In genomic region chr17:59330314-59330942, GRCh38 we compare ENCODE assay signal across 9 cellular contexts. TPM values are rescaled to one million over a fixed set of nuclear protein-coding genes. Genes with fewer than 3 reads are reported as not detected.
DNase-seq lines count a peak whose midpoint lies in the region; ATAC-seq and TF ChIP-seq lines count a peak whose summit lies in the region.
"Had no signal": no experiment of that assay in that cellular context is flagged by ENCODE, and none has a peak within 500 bp of the region (broad histone marks: within the 10 kb centered on the region; RNA-seq: fewer than 3 reads in every experiment).

No MANE protein-coding gene starts in this region.

- H3K27me3 Mint-ChIP-seq in T-helper 2 cell treated with Interferon-gamma antibody and Interleukin-4, amounts not matched to agents 5 μg/mL and 100 μg/mL, for 36 hours (ENCODE audit: low read depth) = peaks cover 11% of the 10 kb centered on the region
- no peaks in the 10 kb centered on the region for H3K27me3 Mint-ChIP-seq in activated T-helper 17 cell treated with anti-CD3 and anti-CD28 coated beads, Interleukin-2, amount 50 U/mL, for 72 hours
- peaks cover 0 to 6% (median 2%) of the 10 kb centered on the region in 3 donors for H3K27me3 Mint-ChIP-seq in immature natural killer cell (ENCODE audit: low read depth in 3 of 3)

- no peaks in the 10 kb centered on the region for H3K27me3 ChIP-seq in skeletal muscle tissue (ENCODE audit: control insufficient read depth in 3 of 3, insufficient read depth in 3 of 3, low read length in 3 of 3)

- peak overlapping the region; percentile 60 for H3K4me3 Mint-ChIP-seq in T-helper 2 cell treated with Interferon-gamma antibody and Interleukin-4, amounts not matched to agents 5 μg/mL and 100 μg/mL, for 36 hours
- peak overlapping the region; percentile 66 for H3K4me3 Mint-ChIP-seq in activated T-helper 17 cell treated with anti-CD3 and anti-CD28 coated beads, Interleukin-2, amount 50 U/mL, for 72 hours
- peak overlapping the region; percentile 14 to 45 (median 38) for H3K4me3 Mint-ChIP-seq in immature natural killer cell

- no peaks in the 10 kb centered on the region for H3K9me3 Mint-ChIP-seq in T-helper 2 cell treated with Interferon-gamma antibody and Interleukin-4, amounts not matched to agents 5 μg/mL and 100 μg/mL, for 36 hours
- no peaks in the 10 kb centered on the region for H3K9me3 Mint-ChIP-seq in activated T-helper 17 cell treated with anti-CD3 and anti-CD28 coated beads, Interleukin-2, amount 50 U/mL, for 72 hours
- no peaks in the 10 kb centered on the region for H3K9me3 Mint-ChIP-seq in immature natural killer cell

- TF ChIP-seq POLR2A in GM18505 (IDR thresholded peaks at IDR 0.05; ENCODE audit: borderline replicate concordance, extremely low read depth, insufficient read depth, insufficient read length) = no peak

- peaks cover 48% of the 10 kb centered on the region for H3K4me1 Mint-ChIP-seq in T-helper 2 cell treated with Interferon-gamma antibody and Interleukin-4, amounts not matched to agents 5 μg/mL and 100 μg/mL, for 36 hours (ENCODE audit: low read depth)
- H3K4me1 Mint-ChIP-seq in activated T-helper 17 cell treated with anti-CD3 and anti-CD28 coated beads, Interleukin-2, amount 50 U/mL, for 72 hours = peaks cover 33% of the 10 kb centered on the region
- H3K4me1 Mint-ChIP-seq in immature natural killer cell = peaks cover 33 to 42% of the 10 kb centered on the region in 2 donors

- peak overlapping the region; percentile 45 to 75 (median 67) for H3K4me3 ChIP-seq in skeletal muscle tissue (ENCODE audit: low read length in 3 of 3)

- peak overlapping the region; percentile 58 to 92 (median 78) for H3K9ac ChIP-seq in skeletal muscle tissue (ENCODE audit: low read depth in 1 of 3, low read length in 3 of 3)

- H3K9me3 ChIP-seq in skeletal muscle tissue (ENCODE audit: control insufficient read depth in 3 of 3, low read length in 3 of 3) = no peaks in the 10 kb centered on the region

- H3K27ac ChIP-seq in skeletal muscle tissue (ENCODE audit: low read depth, low read length) = peak overlapping the region; percentile 95
- H3K27ac ChIP-seq: SK-N-MC had no signal

- no peaks in the 10 kb centered on the region for H3K36me3 Mint-ChIP-seq in T-helper 2 cell treated with Interferon-gamma antibody and Interleukin-4, amounts not matched to agents 5 μg/mL and 100 μg/mL, for 36 hours (ENCODE audit: low read depth)
- H3K36me3 Mint-ChIP-seq in activated T-helper 17 cell treated with anti-CD3 and anti-CD28 coated beads, Interleukin-2, amount 50 U/mL, for 72 hours (ENCODE audit: low read depth) = no peaks in the 10 kb centered on the region
- H3K36me3 Mint-ChIP-seq in immature natural killer cell = no peaks in the 10 kb centered on the region

- no peaks in the 10 kb centered on the region for H3K36me3 ChIP-seq in skeletal muscle tissue (ENCODE audit: control insufficient read depth in 3 of 3, insufficient read depth in 3 of 3, low read length in 3 of 3)

- ATAC-seq in activated T-helper 17 cell treated with anti-CD3 and anti-CD28 coated beads, Interleukin-2, amount 50 U/mL, for 72 hours (replicated peaks) = no peak
- ATAC-seq in GM21619 (IDR thresholded peaks at IDR 0.05; ENCODE audit: unreplicated experiment) (no peak), GM18505 (IDR thresholded peaks at IDR 0.05; ENCODE audit: unreplicated experiment) (no peak)

- no peak for DNase-seq in T-helper 2 cell treated with Interferon-gamma antibody and Interleukin-4, amounts not matched to agents 5 μg/mL and 100 μg/mL, for 36 hours (ENCODE audit: low spot score)
- DNase-seq in T-helper 2 cell = no peak
- DNase-seq in immature natural killer cell = no peak
- no peak for DNase-seq in AG20443 (ENCODE audit: low spot score)

- peaks cover 47 to 58% (median 49%) of the 10 kb centered on the region in 3 donors for H3K4me1 ChIP-seq in skeletal muscle tissue (ENCODE audit: control insufficient read depth in 3 of 3, insufficient read depth in 3 of 3, low read length in 3 of 3)

- peak overlapping the region; percentile 82 for H3K27ac Mint-ChIP-seq in T-helper 2 cell treated with Interferon-gamma antibody and Interleukin-4, amounts not matched to agents 5 μg/mL and 100 μg/mL, for 36 hours
- H3K27ac Mint-ChIP-seq in activated T-helper 17 cell treated with anti-CD3 and anti-CD28 coated beads, Interleukin-2, amount 50 U/mL, for 72 hours = peak overlapping the region; percentile 80
- H3K27ac Mint-ChIP-seq in immature natural killer cell = peak overlapping the region; percentile 53 to 92 (median 81)

RNA-seq across cellular contexts. Expression of gene YPEL2, which starts 1.0 kb away (rescaled TPM):
- 10 to 100 TPM; 11.6 to 20.0 TPM for total RNA-seq in activated T-helper 17 cell treated with anti-CD3 and anti-CD28 coated beads, Interleukin-2, amount 50 U/mL, for 72 hours
- 10 to 100 TPM in 2 of 3 donors, 1 to 10 TPM in 1; 5.6 to 13.0 (median 11.0) TPM for polyA plus RNA-seq in immature natural killer cell
- total RNA-seq in skeletal muscle tissue = 21.9 TPM
